11 cellular contexts compared by ENCODE assay signal in the genomic region with DNA sequence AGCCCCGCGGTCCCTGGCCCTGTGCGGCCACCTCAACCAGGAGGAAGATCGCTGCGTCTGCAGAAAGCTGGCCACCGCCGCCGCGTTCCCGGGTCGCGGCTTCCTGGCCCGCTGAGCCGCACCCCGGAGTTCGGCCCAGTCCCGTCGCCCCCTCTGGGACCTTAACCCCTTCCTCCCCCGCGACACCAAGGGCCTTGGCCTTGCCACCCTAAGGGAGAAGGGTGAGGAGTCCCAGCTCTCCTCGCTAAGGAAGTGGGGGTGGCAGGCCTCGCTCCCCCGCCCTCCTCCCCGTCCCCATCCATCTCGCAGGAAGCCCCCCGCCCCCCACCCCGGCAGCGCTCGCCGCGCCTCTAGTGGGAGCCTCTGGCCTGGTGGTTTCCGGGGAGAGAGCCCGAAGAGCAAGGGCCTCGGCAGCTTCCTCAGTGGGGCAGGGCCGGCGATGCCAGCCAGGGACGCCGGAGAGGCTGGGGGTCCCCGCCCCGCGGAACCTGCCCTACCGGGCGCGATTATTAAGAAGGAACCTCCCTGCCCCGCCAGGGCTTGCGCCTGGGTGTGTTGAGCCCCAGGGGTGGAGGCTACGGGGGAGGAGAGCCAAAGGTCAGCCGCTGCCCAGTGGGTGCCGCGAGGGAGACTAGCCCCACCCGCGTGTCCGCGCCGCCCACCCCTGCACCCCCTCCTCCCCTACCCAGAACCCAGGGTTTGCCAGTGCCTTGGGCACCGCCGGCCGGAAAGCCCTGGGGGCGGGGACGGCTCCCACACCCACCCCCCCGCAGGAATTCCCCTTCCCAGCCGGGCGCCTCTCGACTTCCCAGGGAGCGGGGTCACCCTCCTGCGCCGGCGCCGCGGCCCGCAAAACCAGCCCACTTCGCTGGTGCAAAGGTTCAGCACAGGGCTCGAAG. TPM values are rescaled to one million over a fixed set of nuclear protein-coding genes. Genes with fewer than 3 reads are reported as not detected.
DNase-seq lines count a peak whose midpoint lies in the region; ATAC-seq and TF ChIP-seq lines count a peak whose summit lies in the region.
"Had no signal": no experiment of that assay in that cellular context is flagged by ENCODE, and none has a peak within 500 bp of the region (broad histone marks: within the 10 kb centered on the region; RNA-seq: fewer than 3 reads in every experiment).

No MANE protein-coding gene starts in this region.

- H3K36me3 Mint-ChIP-seq in Calu3 (ENCODE audit: insufficient read depth, unreplicated experiment), result peaks cover 61% of the 10 kb centered on the region

- peak overlapping the region; percentile 68 for H3K4me2 ChIP-seq in osteoblast (ENCODE audit: insufficient read depth, low read length)

- TF ChIP-seq POLR2A in heart left ventricle (IDR thresholded peaks at IDR 0.05), result no peak

- H3K27ac Mint-ChIP-seq in Calu3 (ENCODE audit: unreplicated experiment), result peak overlapping the region; percentile 10
- H3K27ac Mint-ChIP-seq: stimulated activated naive B cell treated with anti-CD40 and anti-IgM and Interleukin-4, amounts not matched to agents 10 μg/mL and 1 μg/mL and 100 μg/mL, for 72 hours had no signal

- CTCF ChIA-PET in Calu3 (lab: Charles Lee), result interaction anchor here (0.6 to 1.2 kb wide), 4 partner anchors 36 to 1585 kb away, joined by 3 to 10 read pairs (median 3); a partner anchor contains a TSS

- no peaks in the 10 kb centered on the region for H3K27me3 Mint-ChIP-seq in Calu3 (ENCODE audit: unreplicated experiment)
- H3K27me3 Mint-ChIP-seq: stimulated activated naive B cell treated with anti-CD40 and anti-IgM and Interleukin-4, amounts not matched to agents 10 μg/mL and 1 μg/mL and 100 μg/mL, for 72 hours had no signal

- peaks cover 21% of the 10 kb centered on the region for H3K79me2 ChIP-seq in osteoblast (ENCODE audit: insufficient read depth, low read length)

- H3K9me3 ChIP-seq in heart left ventricle, result no peaks in the 10 kb centered on the region
- H3K9me3 ChIP-seq in osteoblast (ENCODE audit: low read depth, low read length), result no peaks in the 10 kb centered on the region

- intact Hi-C loops in Calu3 (cut with micrococcal nuclease; ENCODE audit: unreplicated experiment), result no loop called here
- intact Hi-C loops in heart left ventricle (cut with DNase I), result loop anchor here in 1 of 10 donors (10.0 kb wide), 1 partner anchor 88 kb away; no protein-coding TSS in a partner anchor

- ATAC-seq in heart left ventricle (peak in 3 of 4 donors; percentile 23 to 34 (median 27)), GM19035 (IDR thresholded peaks at IDR 0.05; ENCODE audit: unreplicated experiment) (no peak), GM18861 (IDR thresholded peaks at IDR 0.05; ENCODE audit: unreplicated experiment) (no peak), HG03378 (IDR thresholded peaks at IDR 0.05; ENCODE audit: unreplicated experiment) (no peak)
- ATAC-seq: stimulated activated naive B cell treated with anti-CD40 and anti-IgM and Interleukin-4, amounts not matched to agents 10 μg/mL and 1 μg/mL and 100 μg/mL, for 72 hours had no signal

- peaks cover 2 to 37% (median 21%) of the 10 kb centered on the region in 9 donors for H3K36me3 ChIP-seq in heart left ventricle
- peaks cover 14% of the 10 kb centered on the region for H3K36me3 ChIP-seq in osteoblast (ENCODE audit: insufficient read depth, low read length)

- H3K4me1 ChIP-seq in heart left ventricle, result peaks cover 0 to 66% (median 47%) of the 10 kb centered on the region in 12 donors
- peaks cover 20% of the 10 kb centered on the region for H3K4me1 ChIP-seq in osteoblast (ENCODE audit: insufficient read depth, low read length)

- H3K4me3 Mint-ChIP-seq in Calu3 (ENCODE audit: low read depth, unreplicated experiment), result peak overlapping the region; percentile 40

- no peaks in the 10 kb centered on the region for H3K9me3 Mint-ChIP-seq in Calu3 (ENCODE audit: low read depth, unreplicated experiment)
- H3K9me3 Mint-ChIP-seq: stimulated activated naive B cell treated with anti-CD40 and anti-IgM and Interleukin-4, amounts not matched to agents 10 μg/mL and 1 μg/mL and 100 μg/mL, for 72 hours had no signal

- DNase-seq in Calu3 (peak; percentile 50), UCSD-AML1 (lab: John Stamatoyannopoulos, UW; ENCODE audit: unreplicated experiment) (peak; percentile 64), heart left ventricle (peak in 3 of 5 donors; percentile 49 to 60 (median 54)), osteoblast (ENCODE audit: insufficient read length, low spot score, missing footprints) (peak; percentile 96)
- DNase-seq in activated CD8-positive, alpha-beta memory T cell treated with anti-CD3 and anti-CD28 coated beads, Interleukin-2, amount 50 U/mL, for 4 hours, result no peak
- DNase-seq: activated T-cell treated with anti-CD3 and anti-CD28 coated beads, Interleukin-2, amount 50 U/mL, for 1 hour; NCI-H526; stimulated activated naive B cell treated with anti-CD40 and anti-IgM and Interleukin-4, amounts not matched to agents 10 μg/mL and 1 μg/mL and 100 μg/mL, for 72 hours had no signal

- no peaks in the 10 kb centered on the region for H3K27me3 ChIP-seq in heart left ventricle
- H3K27me3 ChIP-seq in osteoblast (ENCODE audit: insufficient read depth, low read length), result no peaks in the 10 kb centered on the region

- BruUV-seq in Calu3 (replicated peaks; lab: Mats Ljungman, UMichigan), result no TSS peak

- H4K20me1 ChIP-seq in osteoblast (ENCODE audit: insufficient read depth, low read length), result peaks cover 23% of the 10 kb centered on the region

- 12 to 30% (median 18%) methylated on average over 30 to 73 of the region's 73 CpGs for WGBS in heart left ventricle, 4 donors

- peaks cover 38% of the 10 kb centered on the region for H3K4me1 Mint-ChIP-seq in Calu3 (ENCODE audit: low read depth, unreplicated experiment)

- H3K4me3 ChIP-seq in heart left ventricle (peak overlapping the region; percentile 1 to 55 (median 46)), osteoblast (ENCODE audit: insufficient read depth, low read length) (peak overlapping the region; percentile 63)

- TF ChIP-seq CTCF in Calu3 (IDR thresholded peaks at IDR 0.05; ENCODE audit: unreplicated experiment) (no peak), heart left ventricle (IDR thresholded peaks at IDR 0.05) (no peak), osteoblast (IDR thresholded peaks at IDR 0.05; ENCODE audit: extremely low read depth, low read depth, low read length) (no peak)

- peak overlapping the region; percentile 35 to 90 (median 80) for H3K27ac ChIP-seq in heart left ventricle
- no peak overlapping the region for H3K27ac ChIP-seq in osteoblast (ENCODE audit: low read depth, low read length)

- H2AFZ ChIP-seq in osteoblast (ENCODE audit: low read length), result no peak overlapping the region

RNA-seq across cellular contexts. Expression of a gene that starts 6.8 kb away (rescaled TPM):
- total RNA-seq in Calu3 (2022), result 40.2 and 46.8 TPM in 2 replicates
- 10 to 100 TPM; 16.7 to 41.1 (median 26.9) TPM for total RNA-seq in heart left ventricle
- 10 to 100 TPM; 10.9 to 14.2 TPM for polyA plus RNA-seq in heart left ventricle
- total RNA-seq in osteoblast, result 17.1 and 22.1 TPM in 2 replicates

RNA-seq across cellular contexts. Expression of a gene that starts 35.6 kb away (rescaled TPM):
- 11.1 and 11.8 TPM in 2 replicates for total RNA-seq in Calu3 (2022)
- total RNA-seq in heart left ventricle, result 1 to 10 TPM; 1.5 to 9.2 (median 5.3) TPM
- 1 to 10 TPM; 3.6 to 5.1 TPM for polyA plus RNA-seq in heart left ventricle
- 2.4 and 3.3 TPM in 2 replicates for total RNA-seq in osteoblast

RNA-seq across cellular contexts. Expression of a gene that starts 54.5 kb away (rescaled TPM):
- total RNA-seq in Calu3 (2022) (6.3 and 8.3 TPM in 2 replicates), heart left ventricle (1 to 10 TPM; 2.4 to 4.3 (median 3.2) TPM), osteoblast (0.88 and 1.1 TPM in 2 replicates)
- 1 to 10 TPM; 2.9 TPM for polyA plus RNA-seq in heart left ventricle

Comparison
In these comparisons a context has a peak if more than half of its experiments do, and no peak if none do; other contexts are left out.
1. ATAC-seq: peak in heart left ventricle (3 of 4); none in GM19035 (single experiment), GM18861 (single experiment) and HG03378 (single experiment).